8 cellular contexts compared by ENCODE assay signal in genomic region chr3:71129611-71130515, GRCh38.
A peak's percentile ranks its signal among the peaks of the same experiment; 100 is the strongest.
DNase-seq lines count a peak whose midpoint lies in the region; ATAC-seq and TF ChIP-seq lines count a peak whose summit lies in the region.

No MANE protein-coding gene starts in this region.

- dilution Hi-C loops in mammary epithelial cell (cut with HindIII; ENCODE audit: low sequenced_read_pairs), result no loop called here

- ATAC-seq in left colon (peak; percentile 19), GM21526 (IDR thresholded peaks at IDR 0.05; ENCODE audit: low FRiP score, unreplicated experiment) (no peak), HG03159 (IDR thresholded peaks at IDR 0.05; ENCODE audit: unreplicated experiment) (no peak)

- H3K36me3 ChIP-seq in OCI-LY7 (ENCODE audit: insufficient read depth, low read length) (peaks cover 5% of the 10 kb centered on the region), mammary epithelial cell (ENCODE audit: insufficient read depth, low read length) (no peaks in the 10 kb centered on the region)

- DNase-seq in NCI-H1105 treated with DMSO at 0.1 percent for 48 hours (lab: John Stamatoyannopoulos, UW), result peak; percentile 29
- DNase-seq in NCI-H1105 (lab: John Stamatoyannopoulos, UW), result no peak
- DNase-seq in OCI-LY7 (ENCODE audit: low spot score), result peak; percentile 57
- peak; percentile 24 for DNase-seq in mammary epithelial cell
- no peak for DNase-seq in left colon
- peak in 5 of 49 donors; percentile 7 to 43 (median 9) for DNase-seq in substantia nigra (lab: John Stamatoyannopoulos, UW)

- 0 out of 2 replicates have a peak, but pooled peaks cover 4% of the 10 kb centered on the region for H4K20me1 ChIP-seq in OCI-LY7 (ENCODE audit: insufficient read depth, low read length)
- H4K20me1 ChIP-seq in mammary epithelial cell (ENCODE audit: insufficient read depth, low read length), result no peaks in the 10 kb centered on the region

- peak overlapping the region; percentile 56 for H3K9ac ChIP-seq in mammary epithelial cell (ENCODE audit: insufficient read depth, low read length)

- H3K27ac ChIP-seq in OCI-LY7 (ENCODE audit: low read depth, low read length, poor library complexity, severe bottlenecking) (peak overlapping the region; percentile 96), mammary epithelial cell (ENCODE audit: insufficient read depth, low read depth, low read length) (peak overlapping the region; percentile 31), substantia nigra (ENCODE audit: low read depth, low read length, poor library complexity, severe bottlenecking) (peak overlapping the region; percentile 0)

- H3K79me2 ChIP-seq in OCI-LY7 (ENCODE audit: insufficient read depth, low read depth, low read length), result peaks cover 67% of the 10 kb centered on the region
- no peaks in the 10 kb centered on the region for H3K79me2 ChIP-seq in mammary epithelial cell (ENCODE audit: insufficient read depth, low read length)

- H3K4me2 ChIP-seq in OCI-LY7 (ENCODE audit: low read length) (peak overlapping the region; percentile 92), mammary epithelial cell (ENCODE audit: insufficient read depth, low read depth, low read length) (peak overlapping the region; percentile 77)

- POLR2A ChIA-PET in OCI-LY7 (lab: Charles Lee), result interaction anchor here (0.5 to 1.7 kb wide), 12 partner anchors 9 to 437 kb away, joined by 3 to 7 read pairs (median 3); no protein-coding TSS in a partner anchor

- WGBS in mammary epithelial cell (ENCODE audit: low coverage, missing lambda C conversion rate), result under 1% methylated on average over 14 of the region's 14 CpGs

- H3K27me3 ChIP-seq in mammary epithelial cell (ENCODE audit: insufficient read depth, low read length), result no peaks in the 10 kb centered on the region

- intact Hi-C loops in OCI-LY7 (cut with micrococcal nuclease; ENCODE audit: unreplicated experiment), result loop anchor here (1.0 to 5.0 kb wide), 7 partner anchors 40 to 450 kb away; no protein-coding TSS in a partner anchor
- intact Hi-C loops in mammary epithelial cell (cut with micrococcal nuclease), result no loop called here
- intact Hi-C loops in left colon (cut with DNase I, micrococcal nuclease), result loop anchor here in 1 of 2 donors (5.0 to 10.0 kb wide), 3 partner anchors 55 to 452 kb away; partner anchors contain the start of gene FOXP1

- in situ Hi-C loops in mammary epithelial cell (cut with MboI; ENCODE audit: low sequenced_read_pairs in 2 of 2), result no loop called here

- BruUV-seq in OCI-LY7 (replicated peaks; lab: Mats Ljungman, UMichigan), result TSS peak; percentile 88
- TSS peak; percentile 19 for BruUV-seq in mammary epithelial cell (replicated peaks; lab: Mats Ljungman, UMichigan)

- TF ChIP-seq CTCF in OCI-LY7 (conservative IDR thresholded peaks at IDR 0.05; ENCODE audit: low read length) (no peak), mammary epithelial cell (conservative IDR thresholded peaks at IDR 0.05 in 1 of 2, IDR thresholded peaks at IDR 0.05 in 1 of 2; ENCODE audit: extremely low read depth in 1 of 2, insufficient read depth in 1 of 2, low read depth in 1 of 2, low read length in 2 of 2) (no peak)

- no peaks in the 10 kb centered on the region for H3K9me2 ChIP-seq in OCI-LY7 (ENCODE audit: insufficient read depth, low read length)

- H2AFZ ChIP-seq in OCI-LY7 (ENCODE audit: low read length), result peak overlapping the region; percentile 57; the same call in 1 of the 2 replicates
- peak overlapping the region; percentile 80 for H2AFZ ChIP-seq in mammary epithelial cell (ENCODE audit: low read depth, low read length)

- H3K4me3 ChIP-seq in OCI-LY7 (ENCODE audit: low read depth, low read length, poor library complexity, severe bottlenecking), result peak overlapping the region; percentile 85
- peak overlapping the region; percentile 41 to 45 (median 44) for H3K4me3 ChIP-seq in mammary epithelial cell (replicated peaks in 1 of 3; ENCODE audit: insufficient read depth in 1 of 3, low read depth in 2 of 3, low read length in 3 of 3)

- H3K4me1 ChIP-seq in OCI-LY7 (ENCODE audit: insufficient read depth, low read length, poor library complexity, severe bottlenecking), result peaks cover 72% of the 10 kb centered on the region
- H3K4me1 ChIP-seq in mammary epithelial cell (ENCODE audit: insufficient read depth, low read length), result peaks cover 10% of the 10 kb centered on the region

- CTCF ChIA-PET in OCI-LY7 (lab: Charles Lee; ENCODE audit: unreplicated experiment) (no interaction called here), mammary epithelial cell (lab: Charles Lee; ENCODE audit: low non-redundant PET) (no interaction called here)

- H3K9me3 ChIP-seq in OCI-LY7 (ENCODE audit: low read length) (no peaks in the 10 kb centered on the region), mammary epithelial cell (replicated peaks; ENCODE audit: insufficient read depth, low read length) (no peaks in the 10 kb centered on the region)

Comparison
In these comparisons a context has a peak if more than half of its experiments do, and no peak if none do; other contexts are left out.
1. DNase-seq: peak in NCI-H1105 treated with DMSO at 0.1 percent for 48 hours (single experiment), OCI-LY7 (single experiment) and mammary epithelial cell (single experiment); none in NCI-H1105 (single experiment) and left colon (0 of 2).
2. H3K27ac ChIP-seq: peak in every context shown above with its lines; median percentile 96 in OCI-LY7; 31 in mammary epithelial cell; 0 in substantia nigra.